ENCODE assay signal across 19 cellular contexts in genomic region chr1:151408891-151409290, GRCh38. TPM values are rescaled to one million over a fixed set of nuclear protein-coding genes. Genes with fewer than 3 reads are reported as not detected.
"Had no signal": no experiment of that assay in that cellular context is flagged by ENCODE, and none has a peak within 500 bp of the region (broad histone marks: within the 10 kb centered on the region; RNA-seq: fewer than 3 reads in every experiment).

No MANE protein-coding gene starts in this region.

- H3K27ac Mint-ChIP-seq: activated B cell treated with CpG ODN at 0.5 μM for 24 hours; activated CD4-positive, alpha-beta T cell treated with anti-CD3 and anti-CD28 coated beads, Interleukin-2, amount 10 ng/mL, durations not matched to agents 7 days and 5 days; activated naive CD8-positive, alpha-beta T cell treated with anti-CD3 and anti-CD28 coated beads for 36 hours; T-helper 1 cell treated with Interleukin-12 subunit alpha and Interleukin-12 subunit beta and Interleukin-4 antibody, amounts not matched to agents 30 μg/mL and 1 μg/mL, for 36 hours had no signal

- H3K4me3 ChIP-seq: gastroesophageal sphincter, tibial nerve, vagina had no signal

- H3K27me3 Mint-ChIP-seq: activated B cell treated with CpG ODN at 0.5 μM for 24 hours; activated CD4-positive, alpha-beta T cell treated with anti-CD3 and anti-CD28 coated beads, Interleukin-2, amount 10 ng/mL, durations not matched to agents 7 days and 5 days; activated naive CD8-positive, alpha-beta T cell treated with anti-CD3 and anti-CD28 coated beads for 36 hours; naive thymus-derived CD8-positive, alpha-beta T cell had no signal

- DNase-seq: activated B cell treated with CpG ODN at 0.5 μM for 24 hours; activated CD4-positive, alpha-beta T cell treated with anti-CD3 and anti-CD28 coated beads, Interleukin-2, amount 10 ng/mL, durations not matched to agents 7 days and 5 days; activated effector memory CD4-positive, alpha-beta T cell treated with anti-CD3 and anti-CD28 coated beads, Interleukin-2, amount 50 U/mL, for 16 hours; activated naive CD8-positive, alpha-beta T cell treated with anti-CD3 and anti-CD28 coated beads for 36 hours; anterior cingulate cortex; brain microvascular endothelial cell; cerebellar nuclear complex; effector memory CD4-positive, alpha-beta T cell; naive thymus-derived CD8-positive, alpha-beta T cell; retina; stimulated activated CD4-positive, alpha-beta T cell treated with anti-CD3 and anti-CD28 coated beads, Interleukin-2, amount 100 ng/mL, for 48 hours; stimulated activated naive CD4-positive, alpha-beta T cell treated with Interleukin-2 at 50 U/mL for 16 hours; substantia nigra had no signal

- ATAC-seq: gastroesophageal sphincter; left lobe of liver; naive thymus-derived CD8-positive, alpha-beta T cell had no signal

- H3K4me3 Mint-ChIP-seq: activated B cell treated with CpG ODN at 0.5 μM for 24 hours; activated CD4-positive, alpha-beta T cell treated with anti-CD3 and anti-CD28 coated beads, Interleukin-2, amount 10 ng/mL, durations not matched to agents 7 days and 5 days; activated naive CD8-positive, alpha-beta T cell treated with anti-CD3 and anti-CD28 coated beads for 36 hours; naive thymus-derived CD8-positive, alpha-beta T cell; T-helper 1 cell treated with Interleukin-12 subunit alpha and Interleukin-12 subunit beta and Interleukin-4 antibody, amounts not matched to agents 30 μg/mL and 1 μg/mL, for 36 hours had no signal

- H3K9me3 Mint-ChIP-seq: activated B cell treated with CpG ODN at 0.5 μM for 24 hours; activated CD4-positive, alpha-beta T cell treated with anti-CD3 and anti-CD28 coated beads, Interleukin-2, amount 10 ng/mL, durations not matched to agents 7 days and 5 days; activated naive CD8-positive, alpha-beta T cell treated with anti-CD3 and anti-CD28 coated beads for 36 hours; naive thymus-derived CD8-positive, alpha-beta T cell; T-helper 1 cell treated with Interleukin-12 subunit alpha and Interleukin-12 subunit beta and Interleukin-4 antibody, amounts not matched to agents 30 μg/mL and 1 μg/mL, for 36 hours had no signal

- H3K4me1 Mint-ChIP-seq: activated B cell treated with CpG ODN at 0.5 μM for 24 hours; activated CD4-positive, alpha-beta T cell treated with anti-CD3 and anti-CD28 coated beads, Interleukin-2, amount 10 ng/mL, durations not matched to agents 7 days and 5 days had no signal

RNA-seq across cellular contexts. Expression of gene SELENBP1, which starts 36.4 kb away (rescaled TPM):
- total RNA-seq: activated B cell treated with CpG ODN at 0.5 μM for 24 hours; activated CD4-positive, alpha-beta T cell treated with anti-CD3 and anti-CD28 coated beads, Interleukin-2, amount 10 ng/mL, durations not matched to agents 7 days and 5 days; activated naive CD8-positive, alpha-beta T cell treated with anti-CD3 and anti-CD28 coated beads for 36 hours; mononuclear cell; naive thymus-derived CD8-positive, alpha-beta T cell had no signal
